Comparison of ENCODE assay signal across 22 cellular contexts in genomic region chr12:43329381-43329780, GRCh38.
"Had no signal": no experiment of that assay in that cellular context is flagged by ENCODE, and none has a peak within 500 bp of the region (broad histone marks: within the 10 kb centered on the region; RNA-seq: fewer than 3 reads in every experiment).

No MANE protein-coding gene starts in this region.

- ATAC-seq: activated CD4-positive, alpha-beta T cell treated with anti-CD3 and anti-CD28 coated beads for 36 hours; activated T-helper 17 cell treated with anti-CD3 and anti-CD28 coated beads, Interleukin-2, amount 50 U/mL, for 72 hours had no signal

- H3K4me2 ChIP-seq: SK-N-SH had no signal

- H3K4me1 ChIP-seq: Peyer's patch, SJCRH30 had no signal

- H3K27me3 ChIP-seq: Peyer's patch, SJCRH30 had no signal

- H3K9ac ChIP-seq: SK-N-SH had no signal

- H3K27ac ChIP-seq: Peyer's patch, RWPE1, SJCRH30, WERI-Rb-1 had no signal

- DNase-seq: activated CD4-positive, alpha-beta memory T cell treated with anti-CD3 and anti-CD28 coated beads, Interleukin-2, amount 10 ng/mL, durations not matched to agents 7 days and 5 days; activated CD4-positive, alpha-beta T cell treated with anti-CD3 and anti-CD28 coated beads for 36 hours; activated CD4-positive, alpha-beta T cell treated with anti-CD3 and anti-CD28 coated beads, Interleukin-2, amount 50 U/mL, for 1 hour; activated gamma-delta T cell; activated naive CD4-positive, alpha-beta T cell treated with anti-CD3 and anti-CD28 coated beads for 36 hours; activated T-cell treated with anti-CD3 and anti-CD28 coated beads for 4 hours; activated T-cell treated with anti-CD3 and anti-CD28 coated beads, Interleukin-2, amount 50 U/mL, for 48 hours; central memory CD4-positive, alpha-beta T cell; Kasumi-1; KBM-7; NCI-H1048; NCI-H1417; NCI-H1930; NCI-H524; Peyer's patch; Right ventricle myocardium superior; SJCRH30; SK-N-SH; T-helper 1 cell; WERI-Rb-1 had no signal

- H3K9me3 ChIP-seq: Peyer's patch, SJCRH30, SK-N-SH had no signal

- H3K4me3 ChIP-seq: Peyer's patch, SJCRH30 had no signal

- H3K36me3 ChIP-seq: Peyer's patch, SJCRH30, WERI-Rb-1 had no signal
